In the genomic region with DNA sequence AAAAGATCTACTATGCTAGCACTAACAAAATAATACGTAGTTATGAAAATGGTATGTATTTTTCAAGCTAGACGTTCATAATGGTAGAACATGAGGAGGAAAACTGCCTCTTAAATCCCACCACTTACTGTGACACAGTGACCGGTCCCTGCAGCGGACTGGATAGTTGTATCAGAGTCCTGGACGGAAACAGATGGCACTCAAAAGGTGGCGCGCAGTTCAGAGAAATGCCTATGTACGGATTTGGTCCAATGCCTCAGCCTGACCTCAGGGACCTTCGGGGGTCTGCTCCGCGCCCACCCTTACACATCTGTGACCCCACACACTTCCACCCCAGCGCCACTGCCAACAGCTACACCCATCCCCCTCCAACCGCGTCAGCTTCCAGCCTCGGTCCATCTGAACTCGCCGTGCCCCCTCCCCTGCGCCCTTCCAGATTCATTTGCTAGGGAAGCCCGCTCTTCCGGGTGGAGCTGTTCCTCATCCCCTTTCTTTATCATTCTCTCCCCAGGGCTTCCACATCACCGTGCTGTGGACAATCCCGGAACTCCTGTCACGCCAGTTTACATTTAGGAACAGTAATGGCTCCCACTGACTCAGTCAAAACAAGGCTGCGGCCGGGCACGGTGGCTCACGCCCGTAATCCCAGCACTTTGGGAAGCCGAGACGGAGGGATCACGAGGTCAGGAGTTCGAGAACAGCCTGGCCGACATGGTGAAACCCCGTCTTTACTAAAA, we compare ENCODE assay signal across 8 cellular contexts.
A peak's percentile ranks its signal among the peaks of the same experiment; 100 is the strongest.
DNase-seq lines count a peak whose midpoint lies in the region; ATAC-seq and TF ChIP-seq lines count a peak whose summit lies in the region.

No MANE protein-coding gene starts in this region.

- peak overlapping the region; percentile 92 for H3K27ac ChIP-seq in RWPE1

- TF ChIP-seq CTCF in RWPE1 (conservative IDR thresholded peaks at IDR 0.05; ENCODE audit: low read depth), result no peak
- TF ChIP-seq CTCF in astrocyte of the cerebellum (IDR thresholded peaks at IDR 0.05; ENCODE audit: low read depth, low read length, missing control alignments), result no peak

- POLR2A ChIA-PET in RWPE1 (lab: Yijun Ruan, JAX; ENCODE audit: low non-redundant PET), result interaction anchor here (0.5 to 1.7 kb wide), 5 partner anchors 9 to 273 kb away, joined by 5 to 11 read pairs (median 6); partner anchors contain the start of gene MBOAT7

- in situ Hi-C loops in astrocyte of the cerebellum (cut with HindIII; ENCODE audit: low sequenced_read_pairs), result no loop called here

- H3K4me3 ChIP-seq in astrocyte of the cerebellum (ENCODE audit: low read depth, low read length), result peak overlapping the region; percentile 93

- CTCF ChIA-PET in RWPE1 (lab: Yijun Ruan, JAX), result interaction anchor here (1.0 kb wide), 1 partner anchor 10 kb away, joined by 7 read pairs; no protein-coding TSS in a partner anchor

- peak; percentile 14 for ATAC-seq in HG02885 (IDR thresholded peaks at IDR 0.05; ENCODE audit: poor library complexity, unreplicated experiment)

- DNase-seq in DMS53 (lab: John Stamatoyannopoulos, UW), result peak; percentile 79
- DNase-seq in RWPE1 (ENCODE audit: low spot score), result no peak
- no peak for DNase-seq in astrocyte of the cerebellum (ENCODE audit: low read depth)
- peak; percentile 79 for DNase-seq in hepatic stellate cell (ENCODE audit: low spot score)
- DNase-seq in retina, result peak; percentile 80
- no peak for DNase-seq in SKM-1 (lab: John Stamatoyannopoulos, UW; ENCODE audit: unreplicated experiment)
- DNase-seq in NCI-H1436 (lab: John Stamatoyannopoulos, UW), result no peak

Comparison
In these comparisons a context has a peak if more than half of its experiments do, and no peak if none do; other contexts are left out.
1. DNase-seq: peak in DMS53 (single experiment), hepatic stellate cell (single experiment) and retina (single experiment); none in RWPE1 (single experiment), astrocyte of the cerebellum (single experiment), SKM-1 (single experiment) and NCI-H1436 (single experiment).